In genomic region chr7:158042156-158042880, GRCh38 we compare ENCODE assay signal across 15 cellular contexts.
DNase-seq lines count a peak whose midpoint lies in the region; ATAC-seq and TF ChIP-seq lines count a peak whose summit lies in the region.
"Had no signal": no experiment of that assay in that cellular context is flagged by ENCODE, and none has a peak within 500 bp of the region (broad histone marks: within the 10 kb centered on the region; RNA-seq: fewer than 3 reads in every experiment).

No MANE protein-coding gene starts in this region.

- H3K4me3 ChIP-seq in Peyer's patch, result no peak overlapping the region
- H3K4me3 ChIP-seq in suprapubic skin, result no peak overlapping the region
- H3K4me3 ChIP-seq: BLaER1 had no signal

- intact Hi-C loops in posterior vena cava (cut with DNase I), result no loop called here

- TF ChIP-seq POLR2A in Peyer's patch (IDR thresholded peaks at IDR 0.05), result no peak
- TF ChIP-seq POLR2A in suprapubic skin (IDR thresholded peaks at IDR 0.05), result no peak

- H3K36me3 ChIP-seq in Peyer's patch, result no peaks in the 10 kb centered on the region
- no peaks in the 10 kb centered on the region for H3K36me3 ChIP-seq in suprapubic skin
- H3K36me3 ChIP-seq: BLaER1 had no signal

- no peaks in the 10 kb centered on the region for H3K4me1 Mint-ChIP-seq in stimulated activated naive B cell treated with anti-CD40 and anti-IgM and Interleukin-4, amounts not matched to agents 10 μg/mL and 1 μg/mL and 100 μg/mL, for 72 hours
- H3K4me1 Mint-ChIP-seq: CD8-positive, alpha-beta memory T cell had no signal

- ATAC-seq in stimulated activated naive B cell treated with anti-CD40 and anti-IgM and Interleukin-4, amounts not matched to agents 10 μg/mL and 1 μg/mL and 100 μg/mL, for 72 hours (replicated peaks), result no peak
- ATAC-seq: HepG2 had no signal

- H3K4me1 ChIP-seq in Peyer's patch (no peaks in the 10 kb centered on the region), suprapubic skin (no peaks in the 10 kb centered on the region)
- H3K4me1 ChIP-seq: Caco-2 had no signal

- peaks cover 16 to 19% of the 10 kb centered on the region in 2 donors for H3K9me3 Mint-ChIP-seq in stimulated activated naive B cell treated with anti-CD40 and anti-IgM and Interleukin-4, amounts not matched to agents 10 μg/mL and 1 μg/mL and 100 μg/mL, for 72 hours

- H3K27me3 ChIP-seq in Peyer's patch (no peaks in the 10 kb centered on the region), suprapubic skin (no peaks in the 10 kb centered on the region)
- H3K27me3 ChIP-seq: BLaER1 had no signal

- TF ChIP-seq CTCF in Peyer's patch (IDR thresholded peaks at IDR 0.05) (no peak), suprapubic skin (IDR thresholded peaks at IDR 0.05) (no peak)

- H3K9me3 ChIP-seq in Peyer's patch, result peaks cover 0 to 10% (median 2%) of the 10 kb centered on the region in 4 donors
- H3K9me3 ChIP-seq in suprapubic skin, result no peaks in the 10 kb centered on the region

- H3K4me3 Mint-ChIP-seq in stimulated activated naive B cell treated with anti-CD40 and anti-IgM and Interleukin-4, amounts not matched to agents 10 μg/mL and 1 μg/mL and 100 μg/mL, for 72 hours, result no peak overlapping the region
- H3K4me3 Mint-ChIP-seq: CD8-positive, alpha-beta memory T cell; HFFc6 had no signal

- no peak for TF ChIP-seq EP300 in suprapubic skin (IDR thresholded peaks at IDR 0.05)

- 84% methylated on average over 19 of the region's 20 CpGs for WGBS in suprapubic skin

- DNase-seq in DMS79 treated with DMSO at 0.1 percent for 48 hours (lab: John Stamatoyannopoulos, UW) (peak; percentile 25), DMS79 (lab: John Stamatoyannopoulos, UW) (no peak), Peyer's patch (peak in 2 of 3 donors; percentile 16 to 39), posterior vena cava (ENCODE audit: low spot score) (peak; percentile 35), suprapubic skin (ENCODE audit: low spot score in 2 of 2) (peak; percentile 20 to 48), HuH-7.5 (ENCODE audit: low spot score) (no peak)
- DNase-seq in stimulated activated naive B cell treated with anti-CD40 and anti-IgM and Interleukin-4, amounts not matched to agents 10 μg/mL and 1 μg/mL and 100 μg/mL, for 72 hours, result no peak
- DNase-seq: AML-193; Caco-2; CD8-positive, alpha-beta memory T cell; HCEC 1CT; HFFc6 had no signal

- H3K27me3 Mint-ChIP-seq in stimulated activated naive B cell treated with anti-CD40 and anti-IgM and Interleukin-4, amounts not matched to agents 10 μg/mL and 1 μg/mL and 100 μg/mL, for 72 hours, result no peaks in the 10 kb centered on the region
- H3K27me3 Mint-ChIP-seq: CD8-positive, alpha-beta memory T cell had no signal

- peaks cover 0 to 3% of the 10 kb centered on the region in 2 donors for H3K36me3 Mint-ChIP-seq in stimulated activated naive B cell treated with anti-CD40 and anti-IgM and Interleukin-4, amounts not matched to agents 10 μg/mL and 1 μg/mL and 100 μg/mL, for 72 hours
- H3K36me3 Mint-ChIP-seq: CD8-positive, alpha-beta memory T cell had no signal

- H3K27ac ChIP-seq in Peyer's patch (no peak overlapping the region), suprapubic skin (no peak overlapping the region)
- H3K27ac ChIP-seq: 22Rv1, BLaER1 had no signal

- H3K27ac Mint-ChIP-seq in stimulated activated naive B cell treated with anti-CD40 and anti-IgM and Interleukin-4, amounts not matched to agents 10 μg/mL and 1 μg/mL and 100 μg/mL, for 72 hours, result no peak overlapping the region
- H3K27ac Mint-ChIP-seq: HFFc6 had no signal

Comparison
In these comparisons a context has a peak if more than half of its experiments do, and no peak if none do; other contexts are left out.
1. DNase-seq: peak in DMS79 treated with DMSO at 0.1 percent for 48 hours (single experiment), Peyer's patch (2 of 3), posterior vena cava (single experiment) and suprapubic skin (2 of 2); none in DMS79 (single experiment), stimulated activated naive B cell treated with anti-CD40 and anti-IgM and Interleukin-4, amounts not matched to agents 10 μg/mL and 1 μg/mL and 100 μg/mL, for 72 hours (single experiment) and HuH-7.5 (single experiment).